1 cellular context compared by ENCODE assay signal in genomic region chr1:15214507-15214906, GRCh38.
TF ChIP-seq lines count a peak whose summit lies in the region.

No MANE protein-coding gene starts in this region.

TF ChIP-seq in SK-N-SH, 30 proteins besides CTCF, POLR2A, EP300 and RAD21 (continued from another document):
- TF ChIP-seq ZBTB33 (IDR thresholded peaks at IDR 0.05; ENCODE audit: borderline replicate concordance, low read depth) (no peak), TEAD4 (IDR thresholded peaks at IDR 0.05; ENCODE audit: borderline replicate concordance, insufficient read depth) (no peak), JUND (IDR thresholded peaks at IDR 0.05) (no peak)
